27 cellular contexts compared by ENCODE assay signal in genomic region chr13:48801255-48801654, GRCh38.
DNase-seq lines count a peak whose midpoint lies in the region; ATAC-seq, FAIRE-seq and TF ChIP-seq lines count a peak whose summit lies in the region.
"Had no signal": no experiment of that assay in that cellular context is flagged by ENCODE, and none has a peak within 500 bp of the region (broad histone marks: within the 10 kb centered on the region; RNA-seq: fewer than 3 reads in every experiment).

No MANE protein-coding gene starts in this region.

- peaks cover 3% of the 10 kb centered on the region for H3K9me3 Mint-ChIP-seq in astrocyte (ENCODE audit: unreplicated experiment)
- no peaks in the 10 kb centered on the region for H3K9me3 Mint-ChIP-seq in CD4-positive, alpha-beta T cell
- H3K9me3 Mint-ChIP-seq: activated T-cell treated with anti-CD3 and anti-CD28 coated beads, Interleukin-2, amount 50 U/mL, for 4 hours; central memory CD8-positive, alpha-beta T cell had no signal

- H3K27ac ChIP-seq in AG04450 (ENCODE audit: low read depth, low read length) (no peak overlapping the region), GM23248 (no peak overlapping the region), astrocyte (ENCODE audit: low read depth, low read length) (no peak overlapping the region), small intestine (ENCODE audit: low read depth in 1 of 2, low read length in 1 of 2) (no peak overlapping the region), tibial artery (no peak overlapping the region)
- H3K27ac ChIP-seq in CD4-positive, alpha-beta T cell (ENCODE audit: low read depth, low read length), result no peak overlapping the region
- H3K27ac ChIP-seq: neutrophil, transverse colon had no signal

- H4K20me1 ChIP-seq in GM23248 (ENCODE audit: insufficient read depth) (no peaks in the 10 kb centered on the region), astrocyte (ENCODE audit: insufficient read depth, low read length) (no peaks in the 10 kb centered on the region)

- no peak overlapping the region for H2AFZ ChIP-seq in GM23248
- H2AFZ ChIP-seq in astrocyte (ENCODE audit: low read depth, low read length), result no peak overlapping the region

- no peak overlapping the region for H3K27ac Mint-ChIP-seq in astrocyte (ENCODE audit: unreplicated experiment)
- H3K27ac Mint-ChIP-seq in CD4-positive, alpha-beta T cell, result no peak overlapping the region
- H3K27ac Mint-ChIP-seq: activated naive CD4-positive, alpha-beta T cell treated with anti-CD3 and anti-CD28 coated beads for 36 hours; CD4-positive, CD25-positive, alpha-beta regulatory T cell had no signal

- H3K9me3 ChIP-seq in AG04450 (ENCODE audit: control insufficient read depth, insufficient read depth, low read length) (no peaks in the 10 kb centered on the region), GM23248 (ENCODE audit: low read depth) (no peaks in the 10 kb centered on the region), astrocyte (ENCODE audit: insufficient read depth, low read depth, low read length) (no peaks in the 10 kb centered on the region), small intestine (ENCODE audit: control insufficient read depth, low read depth) (no peaks in the 10 kb centered on the region), tibial artery (peaks cover 0 to 3% (median 0%) of the 10 kb centered on the region in 3 donors)
- H3K9me3 ChIP-seq in CD4-positive, alpha-beta T cell (ENCODE audit: control insufficient read depth, low read length), result no peaks in the 10 kb centered on the region
- H3K9me3 ChIP-seq: neutrophil, transverse colon had no signal

- intact Hi-C loops in CD4-positive, alpha-beta T cell (cut with DNase I, micrococcal nuclease), result no loop called here
- intact Hi-C loops in tibial artery (cut with DNase I; ENCODE audit: low total_unique reads), result no loop called here

- H3K9ac ChIP-seq in GM23248 (no peak overlapping the region), astrocyte (ENCODE audit: low read length) (no peak overlapping the region)

- in situ Hi-C loops in GM23248 (cut with MboI), result no loop called here

- FAIRE-seq in astrocyte (lab: Jason Lieb, UNC) (no peak), small intestine (lab: Jason Lieb, UNC) (no peak)
- FAIRE-seq: endothelial cell of umbilical vein had no signal

- no peak for ATAC-seq in CD4-positive, alpha-beta T cell (ENCODE audit: poor library complexity)
- ATAC-seq: activated T-cell treated with anti-CD3 and anti-CD28 coated beads, Interleukin-2, amount 50 U/mL, for 4 hours; stimulated activated naive CD8-positive, alpha-beta T cell treated with anti-CD3 and anti-CD28 coated beads, Interleukin-15, Interleukin-2, amounts not matched to agents 100 U/mL and 50 U/mL, for 24 hours had no signal

- peaks cover 12% of the 10 kb centered on the region for H3K4me1 Mint-ChIP-seq in astrocyte (ENCODE audit: low read depth, unreplicated experiment)
- peaks cover 17% of the 10 kb centered on the region for H3K4me1 Mint-ChIP-seq in CD4-positive, alpha-beta T cell (ENCODE audit: low read depth)

- H3K4me2 ChIP-seq in GM23248 (ENCODE audit: unreplicated experiment), result no peak overlapping the region
- no peak overlapping the region for H3K4me2 ChIP-seq in astrocyte (ENCODE audit: low read length)

- TF ChIP-seq CTCF in AG04450 (IDR thresholded peaks at IDR 0.05; ENCODE audit: low read depth, low read length) (no peak), astrocyte (IDR thresholded peaks at IDR 0.05; ENCODE audit: insufficient read depth, low read depth, low read length) (no peak), tibial artery (IDR thresholded peaks at IDR 0.05) (no peak)
- TF ChIP-seq CTCF in CD4-positive, alpha-beta T cell (IDR thresholded peaks at IDR 0.05), result no peak

- no peaks in the 10 kb centered on the region for H3K9me2 ChIP-seq in GM23248 (ENCODE audit: insufficient read depth)

- H3K36me3 ChIP-seq in GM23248 (ENCODE audit: low read depth) (no peaks in the 10 kb centered on the region), astrocyte (ENCODE audit: insufficient read depth, low read length) (no peaks in the 10 kb centered on the region), small intestine (ENCODE audit: control insufficient read depth in 2 of 2, insufficient read depth in 2 of 2, low read length in 2 of 2) (no peaks in the 10 kb centered on the region), tibial artery (no peaks in the 10 kb centered on the region)
- H3K36me3 ChIP-seq: neutrophil, transverse colon had no signal

- no peak overlapping the region for H3K4me3 Mint-ChIP-seq in astrocyte (ENCODE audit: unreplicated experiment)
- H3K4me3 Mint-ChIP-seq in CD4-positive, alpha-beta T cell, result no peak overlapping the region
- H3K4me3 Mint-ChIP-seq: activated naive CD4-positive, alpha-beta T cell treated with anti-CD3 and anti-CD28 coated beads for 36 hours; activated T-cell treated with anti-CD3 and anti-CD28 coated beads, Interleukin-2, amount 50 U/mL, for 4 hours; CD4-positive, CD25-positive, alpha-beta regulatory T cell; central memory CD8-positive, alpha-beta T cell had no signal

- H3K27me3 Mint-ChIP-seq in astrocyte (ENCODE audit: low read depth, unreplicated experiment), result no peaks in the 10 kb centered on the region
- H3K27me3 Mint-ChIP-seq in CD4-positive, alpha-beta T cell, result no peaks in the 10 kb centered on the region
- H3K27me3 Mint-ChIP-seq: CD4-positive, CD25-positive, alpha-beta regulatory T cell had no signal

- POLR2A ChIA-PET in AG04450 (lab: Yijun Ruan, JAX), result interaction anchor here (0.9 kb wide), 1 partner anchor 18 kb away, joined by 8 read pairs; no protein-coding TSS in a partner anchor
- POLR2A ChIA-PET in CD4-positive, alpha-beta T cell (lab: Charles Lee), result interaction anchor here (0.7 kb wide), 1 partner anchor 180 kb away, joined by 3 read pairs; no protein-coding TSS in a partner anchor

- no peaks in the 10 kb centered on the region for H3K79me2 ChIP-seq in GM23248 (ENCODE audit: insufficient read depth)
- H3K79me2 ChIP-seq in astrocyte (ENCODE audit: insufficient read depth, low read length), result no peaks in the 10 kb centered on the region

- H3K4me1 ChIP-seq in GM23248 (ENCODE audit: insufficient read depth) (peaks cover 10% of the 10 kb centered on the region), astrocyte (ENCODE audit: insufficient read depth, low read length) (no peaks in the 10 kb centered on the region), small intestine (ENCODE audit: control insufficient read depth in 2 of 2, insufficient read depth in 1 of 2, low read depth in 1 of 2, low read length in 1 of 2) (no peaks in the 10 kb centered on the region), tibial artery (no peaks in the 10 kb centered on the region)
- H3K4me1 ChIP-seq: transverse colon had no signal

- H3K27me3 ChIP-seq in AG04450 (ENCODE audit: control insufficient read depth, insufficient read depth, low read length) (no peaks in the 10 kb centered on the region), GM23248 (replicated peaks; ENCODE audit: insufficient read depth) (no peaks in the 10 kb centered on the region), astrocyte (ENCODE audit: insufficient read depth, low read length) (no peaks in the 10 kb centered on the region), small intestine (ENCODE audit: control insufficient read depth in 2 of 2, insufficient read depth in 2 of 2, low read length in 2 of 2) (no peaks in the 10 kb centered on the region), tibial artery (no peaks in the 10 kb centered on the region)
- H3K27me3 ChIP-seq in CD4-positive, alpha-beta T cell (ENCODE audit: control insufficient read depth, insufficient read depth, low read length), result no peaks in the 10 kb centered on the region
- H3K27me3 ChIP-seq: neutrophil, transverse colon had no signal

- no peaks in the 10 kb centered on the region for H3K36me3 Mint-ChIP-seq in astrocyte (ENCODE audit: low read depth, unreplicated experiment)
- no peaks in the 10 kb centered on the region for H3K36me3 Mint-ChIP-seq in CD4-positive, alpha-beta T cell (ENCODE audit: low read depth)
- H3K36me3 Mint-ChIP-seq: CD4-positive, CD25-positive, alpha-beta regulatory T cell had no signal

- H3K4me3 ChIP-seq in AG04450 (ENCODE audit: low read depth, low read length) (no peak overlapping the region), GM23248 (no peak overlapping the region), astrocyte (ENCODE audit: insufficient read depth, low read depth, low read length) (no peak overlapping the region), small intestine (ENCODE audit: low read depth in 1 of 2, low read length in 2 of 2) (no peak overlapping the region), tibial artery (no peak overlapping the region)
- H3K4me3 ChIP-seq: transverse colon had no signal

- DNase-seq in AG04450 (ENCODE audit: low read depth, low spot score) (peak; percentile 54), GM23248 (peak; percentile 87), astrocyte (ENCODE audit: low read depth) (peak; percentile 42), glomerular visceral epithelial cell (ENCODE audit: extremely low spot score) (peak; percentile 15), small intestine (no peak), AML-193 (lab: John Stamatoyannopoulos, UW) (no peak), tibial artery (no peak)
- DNase-seq in CD4-positive, alpha-beta T cell, result no peak
- DNase-seq: 8988T; activated CD4-positive, CD25-positive, alpha-beta regulatory T cell treated with anti-CD3 and anti-CD28 coated beads, Interleukin-2, amount 50 U/mL, for 72 hours; activated CD8-positive, alpha-beta memory T cell treated with anti-CD3 and anti-CD28 coated beads for 24 hours; activated naive CD4-positive, alpha-beta T cell treated with anti-CD3 and anti-CD28 coated beads for 36 hours; activated T-cell treated with anti-CD3 and anti-CD28 coated beads, Interleukin-2, amount 50 U/mL, for 4 hours; anterior cingulate cortex; CD4-positive, CD25-positive, alpha-beta regulatory T cell; KG1; kidney glomerular epithelial cell; NCI-H1694 treated with DMSO at 0.1 percent for 48 hours; NCI-H748 treated with DMSO at 0.1 percent for 48 hours; stimulated activated CD4-positive, alpha-beta T cell treated with anti-CD3 and anti-CD28 coated beads, Interleukin-12 subunit alpha, Interleukin-12 subunit beta, amount 100 ng/mL, for 4 hours; stimulated activated CD4-positive, alpha-beta T cell treated with anti-CD3 and anti-CD28 coated beads, Interleukin-4, amount 100 ng/mL, for 4 hours; stimulated activated naive CD8-positive, alpha-beta T cell treated with anti-CD3 and anti-CD28 coated beads, Interleukin-15, Interleukin-2, amounts not matched to agents 100 U/mL and 50 U/mL, for 24 hours; SW 1271; transverse colon had no signal

- WGBS in GM23248 (ENCODE audit: low coverage in 1 of 2, low lambda C conversion rate in 2 of 2, missing lambda C conversion rate in 2 of 2), 2 experiments, result 6 to 11% methylated on average over 3 of the region's 3 CpGs
- WGBS in small intestine, 3 donors, result 71 to 85% (median 79%) methylated on average over 3 of the region's 3 CpGs

- CTCF ChIA-PET in AG04450 (lab: Charles Lee), result no interaction called here
- CTCF ChIA-PET in CD4-positive, alpha-beta T cell (lab: Charles Lee), result no interaction called here

- H3F3A ChIP-seq in GM23248 (ENCODE audit: insufficient read depth), result peaks cover 17% of the 10 kb centered on the region

Comparison
In these comparisons a context has a peak if more than half of its experiments do, and no peak if none do; other contexts are left out.
1. DNase-seq: peak in AG04450 (single experiment), GM23248 (single experiment), astrocyte (single experiment) and glomerular visceral epithelial cell (single experiment); none in small intestine (single experiment), AML-193 (0 of 2), CD4-positive, alpha-beta T cell (0 of 10) and tibial artery (0 of 2).